ENCODE assay signal across 1 cellular context in the genomic region with DNA sequence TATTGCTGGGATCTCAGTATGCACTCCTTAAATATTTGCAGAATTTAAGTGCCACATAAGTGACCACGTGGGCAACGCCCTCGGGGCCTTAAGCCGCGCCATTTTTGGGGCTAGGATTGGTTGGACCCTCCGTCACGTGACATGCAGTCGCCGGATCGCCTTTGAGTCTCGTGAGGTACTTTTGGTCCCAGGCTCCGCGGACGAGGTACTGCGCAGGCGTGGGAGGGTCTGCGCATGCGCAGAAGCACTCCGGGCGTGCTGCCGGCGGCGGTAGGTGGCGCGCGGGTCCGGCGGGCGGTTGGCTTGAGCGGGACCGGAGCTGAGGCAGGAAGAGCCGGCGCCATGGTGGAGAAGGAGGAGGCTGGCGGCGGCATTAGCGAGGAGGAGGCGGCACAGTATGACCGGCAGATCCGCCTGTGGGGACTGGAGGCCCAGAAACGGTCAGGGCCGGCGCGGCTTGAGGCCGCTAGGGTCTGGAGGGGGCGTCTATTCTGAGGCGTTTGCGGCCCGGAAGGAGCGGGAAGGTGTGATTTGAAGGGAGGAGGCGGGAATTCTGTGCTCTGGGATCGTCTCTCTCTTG.
TF ChIP-seq lines count a peak whose summit lies in the region.

A gene (plus strand): TSS at position 247 of the 580 bp plus-strand sequence. CDS start 96 bp downstream, at position 343.

TF ChIP-seq in HEK293, 187 proteins besides CTCF, POLR2A, EP300 and RAD21 (continued from another document):
- TF ChIP-seq, protein P1, sequence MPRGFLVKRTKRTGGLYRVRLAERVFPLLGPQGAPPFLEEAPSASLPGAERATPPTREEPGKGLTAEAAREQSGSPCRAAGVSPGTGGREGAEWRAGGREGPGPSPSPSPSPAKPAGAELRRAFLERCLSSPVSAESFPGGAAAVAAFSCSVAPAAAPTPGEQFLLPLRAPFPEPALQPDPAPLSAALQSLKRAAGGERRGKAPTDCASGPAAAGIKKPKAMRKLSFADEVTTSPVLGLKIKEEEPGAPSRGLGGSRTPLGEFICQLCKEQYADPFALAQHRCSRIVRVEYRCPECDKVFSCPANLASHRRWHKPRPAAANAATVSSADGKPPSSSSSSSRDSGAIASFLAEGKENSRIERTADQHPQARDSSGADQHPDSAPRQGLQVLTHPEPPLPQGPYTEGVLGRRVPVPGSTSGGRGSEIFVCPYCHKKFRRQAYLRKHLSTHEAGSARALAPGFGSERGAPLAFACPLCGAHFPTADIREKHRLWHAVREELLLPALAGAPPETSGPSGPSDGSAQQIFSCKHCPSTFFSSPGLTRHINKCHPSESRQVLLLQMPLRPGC (tag by site-specific recombination; IDR thresholded peaks at IDR 0.05), result no peak
- TF ChIP-seq, protein P2, sequence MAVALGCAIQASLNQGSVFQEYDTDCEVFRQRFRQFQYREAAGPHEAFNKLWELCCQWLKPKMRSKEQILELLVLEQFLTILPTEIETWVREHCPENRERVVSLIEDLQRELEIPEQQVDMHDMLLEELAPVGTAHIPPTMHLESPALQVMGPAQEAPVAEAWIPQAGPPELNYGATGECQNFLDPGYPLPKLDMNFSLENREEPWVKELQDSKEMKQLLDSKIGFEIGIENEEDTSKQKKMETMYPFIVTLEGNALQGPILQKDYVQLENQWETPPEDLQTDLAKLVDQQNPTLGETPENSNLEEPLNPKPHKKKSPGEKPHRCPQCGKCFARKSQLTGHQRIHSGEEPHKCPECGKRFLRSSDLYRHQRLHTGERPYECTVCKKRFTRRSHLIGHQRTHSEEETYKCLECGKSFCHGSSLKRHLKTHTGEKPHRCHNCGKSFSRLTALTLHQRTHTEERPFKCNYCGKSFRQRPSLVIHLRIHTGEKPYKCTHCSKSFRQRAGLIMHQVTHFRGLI (tag by site-specific recombination; IDR thresholded peaks at IDR 0.05), result 0 out of 2 replicates have a peak, but pooled peaks have one; percentile 2
- TF ChIP-seq, protein P3, sequence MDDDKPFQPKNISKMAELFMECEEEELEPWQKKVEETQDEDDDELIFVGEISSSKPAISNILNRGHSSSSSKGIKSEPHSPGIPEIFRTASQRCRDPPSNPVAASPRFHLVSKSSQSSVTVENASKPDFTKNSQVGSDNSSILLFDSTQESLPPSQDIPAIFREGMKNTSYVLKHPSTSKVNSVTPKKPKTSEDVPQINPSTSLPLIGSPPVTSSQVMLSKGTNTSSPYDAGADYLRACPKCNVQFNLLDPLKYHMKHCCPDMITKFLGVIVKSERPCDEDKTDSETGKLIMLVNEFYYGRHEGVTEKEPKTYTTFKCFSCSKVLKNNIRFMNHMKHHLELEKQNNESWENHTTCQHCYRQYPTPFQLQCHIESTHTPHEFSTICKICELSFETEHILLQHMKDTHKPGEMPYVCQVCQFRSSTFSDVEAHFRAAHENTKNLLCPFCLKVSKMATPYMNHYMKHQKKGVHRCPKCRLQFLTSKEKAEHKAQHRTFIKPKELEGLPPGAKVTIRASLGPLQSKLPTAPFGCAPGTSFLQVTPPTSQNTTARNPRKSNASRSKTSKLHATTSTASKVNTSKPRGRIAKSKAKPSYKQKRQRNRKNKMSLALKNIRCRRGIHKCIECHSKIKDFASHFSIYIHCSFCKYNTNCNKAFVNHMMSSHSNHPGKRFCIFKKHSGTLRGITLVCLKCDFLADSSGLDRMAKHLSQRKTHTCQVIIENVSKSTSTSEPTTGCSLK (tag by site-specific recombination; IDR thresholded peaks at IDR 0.05), result no peak
- TF ChIP-seq SP7 (tag by site-specific recombination; IDR thresholded peaks at IDR 0.05), result peak; percentile 69
- no peak for TF ChIP-seq ZNF404 (tag by site-specific recombination; IDR thresholded peaks at IDR 0.05)
- TF ChIP-seq ZBTB17 (tag by site-specific recombination; IDR thresholded peaks at IDR 0.05), result peak; percentile 93
- TF ChIP-seq, protein P4, sequence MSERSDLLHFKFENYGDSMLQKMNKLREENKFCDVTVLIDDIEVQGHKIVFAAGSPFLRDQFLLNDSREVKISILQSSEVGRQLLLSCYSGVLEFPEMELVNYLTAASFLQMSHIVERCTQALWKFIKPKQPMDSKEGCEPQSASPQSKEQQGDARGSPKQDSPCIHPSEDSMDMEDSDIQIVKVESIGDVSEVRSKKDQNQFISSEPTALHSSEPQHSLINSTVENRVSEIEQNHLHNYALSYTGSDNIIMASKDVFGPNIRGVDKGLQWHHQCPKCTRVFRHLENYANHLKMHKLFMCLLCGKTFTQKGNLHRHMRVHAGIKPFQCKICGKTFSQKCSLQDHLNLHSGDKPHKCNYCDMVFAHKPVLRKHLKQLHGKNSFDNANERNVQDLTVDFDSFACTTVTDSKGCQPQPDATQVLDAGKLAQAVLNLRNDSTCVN (tag by site-specific recombination; optimal IDR thresholded peaks at IDR 0.05), result peak; percentile 78
- TF ChIP-seq ZNF707 (tag by site-specific recombination; IDR thresholded peaks at IDR 0.05), result no peak
- no peak for TF ChIP-seq ZNF596 (tag by site-specific recombination; IDR thresholded peaks at IDR 0.05)
- peak; percentile 75 for TF ChIP-seq SETDB1 (IDR thresholded peaks at IDR 0.05; ENCODE audit: insufficient read length, low read length)
- TF ChIP-seq, protein P5, sequence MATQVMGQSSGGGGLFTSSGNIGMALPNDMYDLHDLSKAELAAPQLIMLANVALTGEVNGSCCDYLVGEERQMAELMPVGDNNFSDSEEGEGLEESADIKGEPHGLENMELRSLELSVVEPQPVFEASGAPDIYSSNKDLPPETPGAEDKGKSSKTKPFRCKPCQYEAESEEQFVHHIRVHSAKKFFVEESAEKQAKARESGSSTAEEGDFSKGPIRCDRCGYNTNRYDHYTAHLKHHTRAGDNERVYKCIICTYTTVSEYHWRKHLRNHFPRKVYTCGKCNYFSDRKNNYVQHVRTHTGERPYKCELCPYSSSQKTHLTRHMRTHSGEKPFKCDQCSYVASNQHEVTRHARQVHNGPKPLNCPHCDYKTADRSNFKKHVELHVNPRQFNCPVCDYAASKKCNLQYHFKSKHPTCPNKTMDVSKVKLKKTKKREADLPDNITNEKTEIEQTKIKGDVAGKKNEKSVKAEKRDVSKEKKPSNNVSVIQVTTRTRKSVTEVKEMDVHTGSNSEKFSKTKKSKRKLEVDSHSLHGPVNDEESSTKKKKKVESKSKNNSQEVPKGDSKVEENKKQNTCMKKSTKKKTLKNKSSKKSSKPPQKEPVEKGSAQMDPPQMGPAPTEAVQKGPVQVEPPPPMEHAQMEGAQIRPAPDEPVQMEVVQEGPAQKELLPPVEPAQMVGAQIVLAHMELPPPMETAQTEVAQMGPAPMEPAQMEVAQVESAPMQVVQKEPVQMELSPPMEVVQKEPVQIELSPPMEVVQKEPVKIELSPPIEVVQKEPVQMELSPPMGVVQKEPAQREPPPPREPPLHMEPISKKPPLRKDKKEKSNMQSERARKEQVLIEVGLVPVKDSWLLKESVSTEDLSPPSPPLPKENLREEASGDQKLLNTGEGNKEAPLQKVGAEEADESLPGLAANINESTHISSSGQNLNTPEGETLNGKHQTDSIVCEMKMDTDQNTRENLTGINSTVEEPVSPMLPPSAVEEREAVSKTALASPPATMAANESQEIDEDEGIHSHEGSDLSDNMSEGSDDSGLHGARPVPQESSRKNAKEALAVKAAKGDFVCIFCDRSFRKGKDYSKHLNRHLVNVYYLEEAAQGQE (tag by site-specific recombination; IDR thresholded peaks at IDR 0.05), result no peak
- no peak for TF ChIP-seq ZNF140 (tag by site-specific recombination; IDR thresholded peaks at IDR 0.05)
- TF ChIP-seq, protein P6, sequence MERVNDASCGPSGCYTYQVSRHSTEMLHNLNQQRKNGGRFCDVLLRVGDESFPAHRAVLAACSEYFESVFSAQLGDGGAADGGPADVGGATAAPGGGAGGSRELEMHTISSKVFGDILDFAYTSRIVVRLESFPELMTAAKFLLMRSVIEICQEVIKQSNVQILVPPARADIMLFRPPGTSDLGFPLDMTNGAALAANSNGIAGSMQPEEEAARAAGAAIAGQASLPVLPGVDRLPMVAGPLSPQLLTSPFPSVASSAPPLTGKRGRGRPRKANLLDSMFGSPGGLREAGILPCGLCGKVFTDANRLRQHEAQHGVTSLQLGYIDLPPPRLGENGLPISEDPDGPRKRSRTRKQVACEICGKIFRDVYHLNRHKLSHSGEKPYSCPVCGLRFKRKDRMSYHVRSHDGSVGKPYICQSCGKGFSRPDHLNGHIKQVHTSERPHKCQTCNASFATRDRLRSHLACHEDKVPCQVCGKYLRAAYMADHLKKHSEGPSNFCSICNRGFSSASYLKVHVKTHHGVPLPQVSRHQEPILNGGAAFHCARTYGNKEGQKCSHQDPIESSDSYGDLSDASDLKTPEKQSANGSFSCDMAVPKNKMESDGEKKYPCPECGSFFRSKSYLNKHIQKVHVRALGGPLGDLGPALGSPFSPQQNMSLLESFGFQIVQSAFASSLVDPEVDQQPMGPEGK (tag by site-specific recombination; IDR thresholded peaks at IDR 0.05), result peak; percentile 74
- no peak for TF ChIP-seq ZNF155 (tag by site-specific recombination; IDR thresholded peaks at IDR 0.05)
- no peak for TF ChIP-seq ZNF623 (tag by site-specific recombination; IDR thresholded peaks at IDR 0.05)
- no peak for TF ChIP-seq ZNF777 (tag by site-specific recombination; IDR thresholded peaks at IDR 0.05; ENCODE audit: borderline replicate concordance)
- TF ChIP-seq MZF1 (tag by site-specific recombination; IDR thresholded peaks at IDR 0.05; ENCODE audit: borderline replicate concordance), result no peak
- TF ChIP-seq, protein P7, sequence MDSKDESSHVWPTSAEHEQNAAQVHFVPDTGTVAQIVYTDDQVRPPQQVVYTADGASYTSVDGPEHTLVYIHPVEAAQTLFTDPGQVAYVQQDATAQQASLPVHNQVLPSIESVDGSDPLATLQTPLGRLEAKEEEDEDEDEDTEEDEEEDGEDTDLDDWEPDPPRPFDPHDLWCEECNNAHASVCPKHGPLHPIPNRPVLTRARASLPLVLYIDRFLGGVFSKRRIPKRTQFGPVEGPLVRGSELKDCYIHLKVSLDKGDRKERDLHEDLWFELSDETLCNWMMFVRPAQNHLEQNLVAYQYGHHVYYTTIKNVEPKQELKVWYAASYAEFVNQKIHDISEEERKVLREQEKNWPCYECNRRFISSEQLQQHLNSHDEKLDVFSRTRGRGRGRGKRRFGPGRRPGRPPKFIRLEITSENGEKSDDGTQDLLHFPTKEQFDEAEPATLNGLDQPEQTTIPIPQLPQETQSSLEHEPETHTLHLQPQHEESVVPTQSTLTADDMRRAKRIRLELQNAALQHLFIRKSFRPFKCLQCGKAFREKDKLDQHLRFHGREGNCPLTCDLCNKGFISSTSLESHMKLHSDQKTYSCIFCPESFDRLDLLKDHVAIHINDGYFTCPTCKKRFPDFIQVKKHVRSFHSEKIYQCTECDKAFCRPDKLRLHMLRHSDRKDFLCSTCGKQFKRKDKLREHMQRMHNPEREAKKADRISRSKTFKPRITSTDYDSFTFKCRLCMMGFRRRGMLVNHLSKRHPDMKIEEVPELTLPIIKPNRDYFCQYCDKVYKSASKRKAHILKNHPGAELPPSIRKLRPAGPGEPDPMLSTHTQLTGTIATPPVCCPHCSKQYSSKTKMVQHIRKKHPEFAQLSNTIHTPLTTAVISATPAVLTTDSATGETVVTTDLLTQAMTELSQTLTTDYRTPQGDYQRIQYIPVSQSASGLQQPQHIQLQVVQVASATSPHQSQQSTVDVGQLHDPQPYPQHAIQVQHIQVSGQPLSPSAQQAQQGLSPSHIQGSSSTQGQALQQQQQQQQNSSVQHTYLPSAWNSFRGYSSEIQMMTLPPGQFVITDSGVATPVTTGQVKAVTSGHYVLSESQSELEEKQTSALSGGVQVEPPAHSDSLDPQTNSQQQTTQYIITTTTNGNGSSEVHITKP (tag by site-specific recombination; IDR thresholded peaks at IDR 0.05), result peak; percentile 72
- no peak for TF ChIP-seq ZNF514 (tag by site-specific recombination; IDR thresholded peaks at IDR 0.05)
- no peak for TF ChIP-seq ZNF112 (tag by site-specific recombination; IDR thresholded peaks at IDR 0.05)
- peak; percentile 63 for TF ChIP-seq SP3 (tag by site-specific recombination; IDR thresholded peaks at IDR 0.05)
- TF ChIP-seq, protein P8, sequence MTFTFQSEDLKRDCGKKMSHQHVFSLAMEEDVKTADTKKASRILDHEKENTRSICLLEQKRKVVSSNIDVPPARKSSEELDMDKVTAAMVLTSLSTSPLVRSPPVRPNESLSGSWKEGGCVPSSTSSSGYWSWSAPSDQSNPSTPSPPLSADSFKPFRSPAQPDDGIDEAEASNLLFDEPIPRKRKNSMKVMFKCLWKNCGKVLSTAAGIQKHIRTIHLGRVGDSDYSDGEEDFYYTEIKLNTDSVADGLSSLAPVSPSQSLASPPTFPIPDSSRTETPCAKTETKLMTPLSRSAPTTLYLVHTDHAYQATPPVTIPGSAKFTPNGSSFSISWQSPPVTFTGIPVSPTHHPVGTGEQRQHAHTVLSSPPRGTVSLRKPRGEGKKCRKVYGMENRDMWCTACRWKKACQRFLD (tag by site-specific recombination; IDR thresholded peaks at IDR 0.05), result no peak
- TF ChIP-seq HOXC10 (CRISPR knock-in tag; IDR thresholded peaks at IDR 0.05), result no peak
- no peak for TF ChIP-seq ZNF302 (tag by site-specific recombination; IDR thresholded peaks at IDR 0.05; ENCODE audit: low read depth)
- no peak for TF ChIP-seq ZNF16 (tag by site-specific recombination; IDR thresholded peaks at IDR 0.05; ENCODE audit: low read depth)
- TF ChIP-seq ZNF785 (tag by site-specific recombination; IDR thresholded peaks at IDR 0.05), result no peak
- TF ChIP-seq, protein P9, sequence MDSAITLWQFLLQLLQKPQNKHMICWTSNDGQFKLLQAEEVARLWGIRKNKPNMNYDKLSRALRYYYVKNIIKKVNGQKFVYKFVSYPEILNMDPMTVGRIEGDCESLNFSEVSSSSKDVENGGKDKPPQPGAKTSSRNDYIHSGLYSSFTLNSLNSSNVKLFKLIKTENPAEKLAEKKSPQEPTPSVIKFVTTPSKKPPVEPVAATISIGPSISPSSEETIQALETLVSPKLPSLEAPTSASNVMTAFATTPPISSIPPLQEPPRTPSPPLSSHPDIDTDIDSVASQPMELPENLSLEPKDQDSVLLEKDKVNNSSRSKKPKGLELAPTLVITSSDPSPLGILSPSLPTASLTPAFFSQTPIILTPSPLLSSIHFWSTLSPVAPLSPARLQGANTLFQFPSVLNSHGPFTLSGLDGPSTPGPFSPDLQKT (IDR thresholded peaks at IDR 0.05; ENCODE audit: borderline replicate concordance, low read depth, low read length), result no peak
- TF ChIP-seq, protein P10, sequence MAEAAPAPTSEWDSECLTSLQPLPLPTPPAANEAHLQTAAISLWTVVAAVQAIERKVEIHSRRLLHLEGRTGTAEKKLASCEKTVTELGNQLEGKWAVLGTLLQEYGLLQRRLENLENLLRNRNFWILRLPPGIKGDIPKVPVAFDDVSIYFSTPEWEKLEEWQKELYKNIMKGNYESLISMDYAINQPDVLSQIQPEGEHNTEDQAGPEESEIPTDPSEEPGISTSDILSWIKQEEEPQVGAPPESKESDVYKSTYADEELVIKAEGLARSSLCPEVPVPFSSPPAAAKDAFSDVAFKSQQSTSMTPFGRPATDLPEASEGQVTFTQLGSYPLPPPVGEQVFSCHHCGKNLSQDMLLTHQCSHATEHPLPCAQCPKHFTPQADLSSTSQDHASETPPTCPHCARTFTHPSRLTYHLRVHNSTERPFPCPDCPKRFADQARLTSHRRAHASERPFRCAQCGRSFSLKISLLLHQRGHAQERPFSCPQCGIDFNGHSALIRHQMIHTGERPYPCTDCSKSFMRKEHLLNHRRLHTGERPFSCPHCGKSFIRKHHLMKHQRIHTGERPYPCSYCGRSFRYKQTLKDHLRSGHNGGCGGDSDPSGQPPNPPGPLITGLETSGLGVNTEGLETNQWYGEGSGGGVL (tag by site-specific recombination; IDR thresholded peaks at IDR 0.05), result no peak; the same call in 1 of the 2 replicates
- peak; percentile 91 for TF ChIP-seq BCL11B (tag by site-specific recombination; IDR thresholded peaks at IDR 0.05; ENCODE audit: low read depth)
